ENCODE assay signal across 8 cellular contexts in genomic region chr18:79988925-79989361, GRCh38. TPM values are rescaled to one million over a fixed set of nuclear protein-coding genes. Genes with fewer than 3 reads are reported as not detected.
DNase-seq lines count a peak whose midpoint lies in the region; ATAC-seq and TF ChIP-seq lines count a peak whose summit lies in the region.

No MANE protein-coding gene starts in this region.

- peak overlapping the region; percentile 88 for H3K27ac Mint-ChIP-seq in activated CD4-positive, alpha-beta memory T cell treated with anti-CD3 and anti-CD28 coated beads, Interleukin-2, amount 10 ng/mL, durations not matched to agents 7 days and 5 days

- H3K36me3 Mint-ChIP-seq in activated CD4-positive, alpha-beta memory T cell treated with anti-CD3 and anti-CD28 coated beads, Interleukin-2, amount 10 ng/mL, durations not matched to agents 7 days and 5 days (ENCODE audit: low read depth): peaks cover 22% of the 10 kb centered on the region

- H3K27me3 ChIP-seq in heart left ventricle: no peaks in the 10 kb centered on the region
- no peaks in the 10 kb centered on the region for H3K27me3 ChIP-seq in rectal smooth muscle tissue (ENCODE audit: control insufficient read depth, insufficient read depth, low read length)

- no peak for TF ChIP-seq POLR2A in heart left ventricle (IDR thresholded peaks at IDR 0.05)

- peaks cover 38% of the 10 kb centered on the region for H3K4me1 Mint-ChIP-seq in activated CD4-positive, alpha-beta memory T cell treated with anti-CD3 and anti-CD28 coated beads, Interleukin-2, amount 10 ng/mL, durations not matched to agents 7 days and 5 days

- DNase-seq in Right ventricle myocardium inferior (ENCODE audit: missing footprints) (no peak), cardiac septum (ENCODE audit: low spot score) (no peak), heart left ventricle (peak in 1 of 5 donors; percentile 44), NCI-H1930 (lab: John Stamatoyannopoulos, UW) (no peak)
- DNase-seq in activated CD4-positive, alpha-beta memory T cell treated with anti-CD3 and anti-CD28 coated beads, Interleukin-2, amount 10 ng/mL, durations not matched to agents 7 days and 5 days: peak; percentile 18

- CTCF ChIA-PET in activated CD4-positive, alpha-beta memory T cell treated with anti-CD3 and anti-CD28 coated beads, Interleukin-2, amount 10 ng/mL, durations not matched to agents 7 days and 5 days (lab: Charles Lee): interaction anchor here (1.0 to 3.0 kb wide), 2 partner anchors 27 to 45 kb away, joined by 3 to 7 read pairs; no protein-coding TSS in a partner anchor

- intact Hi-C loops in Right ventricle myocardium inferior (cut with DNase I): loop anchor here (1.0 to 5.0 kb wide), 4 partner anchors 37 to 310 kb away; partner anchors contain the start of genes ADNP2, CTDP1, RBFA and SLC66A2
- intact Hi-C loops in cardiac septum (cut with DNase I): loop anchor here (2.0 kb wide), 2 partner anchors 38 to 44 kb away; partner anchors contain the start of gene SLC66A2
- intact Hi-C loops in heart left ventricle (cut with DNase I): loop anchor here in 7 of 10 donors (1.0 to 10.0 kb wide), 10 partner anchors 37 to 84 kb away; partner anchors contain the start of genes RBFA (in 5 of the 7) and SLC66A2 (in 2 of the 7)

- WGBS in heart left ventricle, 4 donors: 18 to 30% (median 28%) methylated on average over 15 of the region's 15 CpGs

- H3K4me1 ChIP-seq in heart left ventricle (peaks cover 0 to 37% (median 19%) of the 10 kb centered on the region in 12 donors), rectal smooth muscle tissue (ENCODE audit: control insufficient read depth, insufficient read depth, low read length) (peaks cover 14% of the 10 kb centered on the region)

- H3K36me3 ChIP-seq in heart left ventricle (peaks cover 0 to 27% (median 10%) of the 10 kb centered on the region in 9 donors), rectal smooth muscle tissue (ENCODE audit: control insufficient read depth, insufficient read depth, low read length) (no peaks in the 10 kb centered on the region)

- ATAC-seq in Right ventricle myocardium inferior: peak; percentile 47
- peak; percentile 3 for ATAC-seq in HG03103 (IDR thresholded peaks at IDR 0.05; ENCODE audit: low read depth, unreplicated experiment)
- ATAC-seq in heart left ventricle: peak; percentile 19 to 56 (median 50)
- no peak for ATAC-seq in HG02970 (IDR thresholded peaks at IDR 0.05; ENCODE audit: low FRiP score, unreplicated experiment)

- no peaks in the 10 kb centered on the region for H3K27me3 Mint-ChIP-seq in activated CD4-positive, alpha-beta memory T cell treated with anti-CD3 and anti-CD28 coated beads, Interleukin-2, amount 10 ng/mL, durations not matched to agents 7 days and 5 days

- no peaks in the 10 kb centered on the region for H3K9me3 ChIP-seq in heart left ventricle

- H3K4me3 Mint-ChIP-seq in activated CD4-positive, alpha-beta memory T cell treated with anti-CD3 and anti-CD28 coated beads, Interleukin-2, amount 10 ng/mL, durations not matched to agents 7 days and 5 days: peak overlapping the region; percentile 92

- no peaks in the 10 kb centered on the region for H3K9me3 Mint-ChIP-seq in activated CD4-positive, alpha-beta memory T cell treated with anti-CD3 and anti-CD28 coated beads, Interleukin-2, amount 10 ng/mL, durations not matched to agents 7 days and 5 days

- peak overlapping the region; percentile 82 for H3K9ac ChIP-seq in rectal smooth muscle tissue (ENCODE audit: low read length)

- TF ChIP-seq CTCF in heart left ventricle (IDR thresholded peaks at IDR 0.05): no peak

- H3K27ac ChIP-seq in heart left ventricle: peak overlapping the region; percentile 84 to 99 (median 96)
- H3K27ac ChIP-seq in rectal smooth muscle tissue (ENCODE audit: low read depth, low read length): peak overlapping the region; percentile 97

- POLR2A ChIA-PET in activated CD4-positive, alpha-beta memory T cell treated with anti-CD3 and anti-CD28 coated beads, Interleukin-2, amount 10 ng/mL, durations not matched to agents 7 days and 5 days (lab: Charles Lee): interaction anchor here (0.6 to 4.6 kb wide), 8 partner anchors 14 to 263 kb away, joined by 3 to 34 read pairs (median 5); partner anchors contain the start of genes ADNP2, RBFA and SLC66A2

- peak overlapping the region; percentile 67 to 99 (median 92) for H3K4me3 ChIP-seq in heart left ventricle
- H3K4me3 ChIP-seq in rectal smooth muscle tissue (ENCODE audit: low read length): peak overlapping the region; percentile 96

RNA-seq across cellular contexts. Expression of gene TXNL4A, which starts 0.6 kb away (rescaled TPM):
- total RNA-seq in Right ventricle myocardium inferior (90.8 TPM), cardiac septum (96.5 TPM), heart left ventricle (100 to 1,000 TPM in 2 of 9 donors, 10 to 100 TPM in 7; 35.2 to 113 (median 90.9) TPM)
- total RNA-seq in activated CD4-positive, alpha-beta memory T cell treated with anti-CD3 and anti-CD28 coated beads, Interleukin-2, amount 10 ng/mL, durations not matched to agents 7 days and 5 days: 100 to 1,000 TPM; 120 TPM
- polyA plus RNA-seq in heart left ventricle: 100 to 1,000 TPM in 1 of 2 donors, 10 to 100 TPM in 1; 94.6 to 139 TPM

RNA-seq across cellular contexts. Expression of gene HSBP1L1, which starts 24.5 kb away (rescaled TPM):
- total RNA-seq in Right ventricle myocardium inferior (12.5 TPM), cardiac septum (7.9 TPM), heart left ventricle (10 to 100 TPM in 3 of 9 donors, 1 to 10 TPM in 6; 3.6 to 14.3 (median 7.1) TPM)
- total RNA-seq in activated CD4-positive, alpha-beta memory T cell treated with anti-CD3 and anti-CD28 coated beads, Interleukin-2, amount 10 ng/mL, durations not matched to agents 7 days and 5 days: 1 to 10 TPM; 9.0 to 9.2 TPM
- 10 to 100 TPM in 1 of 2 donors, 1 to 10 TPM in 1; 4.1 to 27.5 TPM for polyA plus RNA-seq in heart left ventricle

RNA-seq across cellular contexts. Expression of gene SLC66A2, which starts 37.5 kb away (rescaled TPM):
- total RNA-seq in Right ventricle myocardium inferior: 29.3 TPM
- total RNA-seq in cardiac septum: 23.5 TPM
- 10 to 100 TPM; 28.6 to 32.0 TPM for total RNA-seq in activated CD4-positive, alpha-beta memory T cell treated with anti-CD3 and anti-CD28 coated beads, Interleukin-2, amount 10 ng/mL, durations not matched to agents 7 days and 5 days
- 10 to 100 TPM; 19.7 to 33.4 (median 26.6) TPM for total RNA-seq in heart left ventricle
- 10 to 100 TPM; 20.5 to 31.2 TPM for polyA plus RNA-seq in heart left ventricle

RNA-seq across cellular contexts. Expression of gene RBFA, which starts 45.3 kb away (rescaled TPM):
- total RNA-seq in Right ventricle myocardium inferior (25.3 TPM), cardiac septum (24.4 TPM), heart left ventricle (10 to 100 TPM; 15.5 to 32.2 (median 21.6) TPM)
- total RNA-seq in activated CD4-positive, alpha-beta memory T cell treated with anti-CD3 and anti-CD28 coated beads, Interleukin-2, amount 10 ng/mL, durations not matched to agents 7 days and 5 days: 10 to 100 TPM; 13.9 to 16.8 TPM
- 10 to 100 TPM; 15.7 to 22.8 TPM for polyA plus RNA-seq in heart left ventricle
